ENCODE assay signal across 2 cellular contexts in genomic region chr3:50805321-50805720, GRCh38.
TF ChIP-seq lines count a peak whose summit lies in the region.

No MANE protein-coding gene starts in this region.

TF ChIP-seq in IMR-90, 13 proteins besides CTCF, POLR2A, EP300 and RAD21:
- TF ChIP-seq ELK1 (IDR thresholded peaks at IDR 0.05; ENCODE audit: borderline replicate concordance, low read depth, low read length) = no peak
- no peak for TF ChIP-seq FOS (IDR thresholded peaks at IDR 0.05; ENCODE audit: low read depth, low read length)
- no peak for TF ChIP-seq CEBPB (IDR thresholded peaks at IDR 0.05; ENCODE audit: low read depth, low read length)
- TF ChIP-seq RCOR1 (IDR thresholded peaks at IDR 0.05; ENCODE audit: insufficient replicate concordance, low read length) = no peak
- no peak for TF ChIP-seq MAZ (IDR thresholded peaks at IDR 0.05; ENCODE audit: borderline replicate concordance, low read depth, low read length)
- no peak for TF ChIP-seq RFX5 (IDR thresholded peaks at IDR 0.05; ENCODE audit: low read depth, low read length)
- no peak for TF ChIP-seq MAFK (IDR thresholded peaks at IDR 0.05; ENCODE audit: low read depth, low read length)

TF ChIP-seq in H1, 55 proteins besides CTCF, POLR2A, EP300 and RAD21:
- TF ChIP-seq POU5F1 (IDR thresholded peaks at IDR 0.05; ENCODE audit: low read depth, low read length) (no peak), MAX (IDR thresholded peaks at IDR 0.05) (no peak), SIX5 (IDR thresholded peaks at IDR 0.05; ENCODE audit: low read depth, low read length) (no peak), KDM5A (IDR thresholded peaks at IDR 0.05; ENCODE audit: low read length) (no peak)
- TF ChIP-seq, protein P1, sequence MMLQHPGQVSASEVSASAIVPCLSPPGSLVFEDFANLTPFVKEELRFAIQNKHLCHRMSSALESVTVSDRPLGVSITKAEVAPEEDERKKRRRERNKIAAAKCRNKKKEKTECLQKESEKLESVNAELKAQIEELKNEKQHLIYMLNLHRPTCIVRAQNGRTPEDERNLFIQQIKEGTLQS (IDR thresholded peaks at IDR 0.05; ENCODE audit: insufficient read depth, low read depth, low read length) = no peak
